In the genomic region with DNA sequence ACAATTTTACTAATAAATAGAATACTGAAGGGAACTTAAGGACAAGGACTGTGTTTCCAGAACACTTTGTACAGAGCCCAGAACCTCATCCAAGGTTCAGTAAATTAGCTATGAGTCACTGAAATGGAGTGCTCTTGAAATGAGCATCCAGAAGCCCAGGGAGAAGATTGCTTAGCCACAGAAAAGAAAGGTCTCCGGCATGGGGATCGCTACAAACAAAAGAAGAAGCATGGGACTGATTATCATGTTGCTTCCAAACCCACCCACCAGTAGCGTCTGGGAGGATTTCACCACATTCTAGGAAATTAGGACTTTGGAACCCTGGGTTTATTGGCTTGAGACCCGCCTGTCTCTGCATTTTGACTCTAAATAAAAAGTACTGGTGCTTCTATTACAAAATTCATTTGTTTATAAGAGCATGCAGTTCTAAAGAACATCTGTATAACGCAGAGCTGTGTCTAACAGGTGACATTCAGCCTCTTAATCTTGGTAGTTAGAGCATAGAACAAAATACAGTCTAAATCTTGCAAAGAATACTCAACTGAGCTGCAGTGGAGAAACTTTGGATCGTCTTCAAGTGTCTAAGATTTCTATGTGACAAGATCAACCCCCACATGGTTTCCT, we compare ENCODE assay signal across 19 cellular contexts. TPM values are rescaled to one million over a fixed set of nuclear protein-coding genes. Genes with fewer than 3 reads are reported as not detected.
DNase-seq lines count a peak whose midpoint lies in the region; ATAC-seq, FAIRE-seq and TF ChIP-seq lines count a peak whose summit lies in the region.
"Had no signal": no experiment of that assay in that cellular context is flagged by ENCODE, and none has a peak within 500 bp of the region (broad histone marks: within the 10 kb centered on the region; RNA-seq: fewer than 3 reads in every experiment).

No MANE protein-coding gene starts in this region.

- CTCF ChIA-PET in A673 (lab: Charles Lee), result no interaction called here

- intact Hi-C loops in A673 (cut with micrococcal nuclease; ENCODE audit: unreplicated experiment), result no loop called here
- intact Hi-C loops in pancreas (cut with DNase I), result no loop called here

- WGBS in pancreas, 2 donors, result 86 to 90% methylated on average over 6 of the region's 6 CpGs

- DNase-seq in A673 (ENCODE audit: low spot score) (peak; percentile 14), NCI-H2029 (lab: John Stamatoyannopoulos, UW) (peak; percentile 24), foreskin fibroblast (peak; percentile 9 to 58), pancreas (no peak), caudate nucleus (lab: John Stamatoyannopoulos, UW) (no peak)
- no peak for DNase-seq in activated CD8-positive, alpha-beta memory T cell treated with anti-CD3 and anti-CD28 coated beads, Interleukin-2, amount 50 U/mL, for 48 hours
- DNase-seq in activated CD4-positive, CD25-positive, alpha-beta regulatory T cell (lab: John Stamatoyannopoulos, UW), result no peak
- DNase-seq: activated CD4-positive, alpha-beta T cell treated with anti-CD3 and anti-CD28 coated beads for 1 hour; activated naive CD4-positive, alpha-beta T cell treated with anti-CD3 and anti-CD28 coated beads, Interleukin-2, amount 50 U/mL, for 16 hours; Calu3; central memory CD4-positive, alpha-beta T cell; endodermal cell; KG1; NCI-H1105 treated with DMSO at 0.1 percent for 48 hours; NCI-H345; SHP77 treated with DMSO at 0.1 percent for 48 hours; stimulated activated naive CD4-positive, alpha-beta T cell treated with Interleukin-2 at 50 U/mL for 16 hours had no signal

- H3K4me3 ChIP-seq in A673 (ENCODE audit: low read depth, low read length, poor library complexity, severe bottlenecking) (no peak overlapping the region), foreskin fibroblast (ENCODE audit: low read depth in 1 of 2, low read length in 2 of 2) (no peak overlapping the region), pancreas (no peak overlapping the region)

- TF ChIP-seq CTCF in A673 (conservative IDR thresholded peaks at IDR 0.05; ENCODE audit: low read depth, low read length) (no peak), foreskin fibroblast (IDR thresholded peaks at IDR 0.05; ENCODE audit: low read depth, low read length) (no peak), pancreas (IDR thresholded peaks at IDR 0.05) (no peak)

- FAIRE-seq in pancreas (lab: Jason Lieb, UNC), result no peak

- H3K27me3 ChIP-seq in A673 (replicated peaks; ENCODE audit: insufficient read depth, low read depth, low read length, poor library complexity) (peaks cover 4% of the 10 kb centered on the region), pancreas (no peaks in the 10 kb centered on the region)
- H3K27me3 ChIP-seq: neutrophil had no signal

- POLR2A ChIA-PET in A673 (lab: Charles Lee; ENCODE audit: low non-redundant PET), result interaction anchor here (0.6 kb wide), 1 partner anchor 266 kb away, joined by 3 read pairs; no protein-coding TSS in a partner anchor

- no peaks in the 10 kb centered on the region for H3K4me1 ChIP-seq in A673 (ENCODE audit: insufficient read depth, low read length, poor library complexity, severe bottlenecking)
- peaks cover 0 to 8% (median 3%) of the 10 kb centered on the region in 3 donors for H3K4me1 ChIP-seq in pancreas

- no TSS peak for BruUV-seq in A673 (replicated peaks; lab: Mats Ljungman, UMichigan)

- ATAC-seq in pancreas (peak in 3 of 4 donors; percentile 54 to 68 (median 56)), GM21825 (IDR thresholded peaks at IDR 0.05; ENCODE audit: unreplicated experiment) (no peak)

- H3K9me3 ChIP-seq in A673 (ENCODE audit: low read depth, low read length, poor library complexity, severe bottlenecking) (no peaks in the 10 kb centered on the region), pancreas (no peaks in the 10 kb centered on the region)
- H3K9me3 ChIP-seq: neutrophil had no signal

- H3K27ac ChIP-seq in A673 (ENCODE audit: low read depth, low read length, poor library complexity, severe bottlenecking) (no peak overlapping the region), pancreas (no peak overlapping the region), caudate nucleus (ENCODE audit: low read depth, low read length) (no peak overlapping the region)

- H3K36me3 ChIP-seq in A673 (ENCODE audit: insufficient read depth, low read length, poor library complexity, severe bottlenecking), result no peaks in the 10 kb centered on the region
- no peaks in the 10 kb centered on the region for H3K36me3 ChIP-seq in pancreas
- H3K36me3 ChIP-seq: neutrophil had no signal

RNA-seq across cellular contexts. Expression of a gene that starts 35.9 kb away (rescaled TPM):
- total RNA-seq in A673 (2021) (4.9 and 6.7 TPM in 2 replicates), pancreas (10 to 100 TPM in 3 of 6 donors, 1 to 10 TPM in 3; 3.3 to 26.8 (median 10.3) TPM)
- 1 to 10 TPM; 1.6 to 3.4 TPM for polyA plus RNA-seq in pancreas

Comparison
In these comparisons a context has a peak if more than half of its experiments do, and no peak if none do; other contexts are left out.
1. DNase-seq: peak in A673 (single experiment), NCI-H2029 (single experiment) and foreskin fibroblast (2 of 2); none in pancreas (0 of 6), activated CD8-positive, alpha-beta memory T cell treated with anti-CD3 and anti-CD28 coated beads, Interleukin-2, amount 50 U/mL, for 48 hours (single experiment), activated CD4-positive, CD25-positive, alpha-beta regulatory T cell (0 of 4) and caudate nucleus (0 of 61).